2 cellular contexts compared by ENCODE assay signal in genomic region chr12:110725267-110725666, GRCh38.
TF ChIP-seq lines count a peak whose summit lies in the region.

No MANE protein-coding gene starts in this region.

TF ChIP-seq in GM12891, 5 proteins besides CTCF, POLR2A, EP300 and RAD21:
- no peak for TF ChIP-seq POU2F2 (IDR thresholded peaks at IDR 0.05; ENCODE audit: low read depth, low read length)
- TF ChIP-seq PAX5 (IDR thresholded peaks at IDR 0.05; ENCODE audit: insufficient read depth, low read length, severe bottlenecking): no peak
- TF ChIP-seq TAF1 (IDR thresholded peaks at IDR 0.05; ENCODE audit: low read depth, low read length): no peak
- TF ChIP-seq SPI1 (IDR thresholded peaks at IDR 0.05; ENCODE audit: low read depth, low read length): no peak
- no peak for TF ChIP-seq POLR2AphosphoS5 (IDR thresholded peaks at IDR 0.05; ENCODE audit: low read depth, low read length)
TF ChIP-seq in GM12891: peak in this region for 0.

TF ChIP-seq in GM12878, 131 proteins besides CTCF, POLR2A, EP300 and RAD21:
- TF ChIP-seq POLR2AphosphoS5 (IDR thresholded peaks at IDR 0.05; ENCODE audit: low read length): peak; percentile 44; the same call in 1 of the 2 replicates
- no peak for TF ChIP-seq CEBPZ (IDR thresholded peaks at IDR 0.05; ENCODE audit: low read depth, low read length)
